13 cellular contexts compared by ENCODE assay signal in genomic region chrX:119688856-119689455, GRCh38. TPM values are rescaled to one million over a fixed set of nuclear protein-coding genes. Genes with fewer than 3 reads are reported as not detected.
DNase-seq lines count a peak whose midpoint lies in the region; ATAC-seq, FAIRE-seq and TF ChIP-seq lines count a peak whose summit lies in the region.
"Had no signal": no experiment of that assay in that cellular context is flagged by ENCODE, and none has a peak within 500 bp of the region (broad histone marks: within the 10 kb centered on the region; RNA-seq: fewer than 3 reads in every experiment).

No MANE protein-coding gene starts in this region.

- H3K4me1 Mint-ChIP-seq in activated CD4-positive, alpha-beta memory T cell treated with anti-CD3 and anti-CD28 coated beads, Interleukin-2, amount 10 ng/mL, durations not matched to agents 7 days and 5 days = peaks cover 53% of the 10 kb centered on the region
- peaks cover 28 to 39% of the 10 kb centered on the region in 2 donors for H3K4me1 Mint-ChIP-seq in effector memory CD8-positive, alpha-beta T cell (ENCODE audit: low read depth in 2 of 2)

- H3K9ac ChIP-seq in BLaER1 treated with 17β-estradiol and CSF1 and Interleukin-3, amounts not matched to agents 10 nM and 100 nM = peak overlapping the region in 5 of 11 experiments; percentile 1 to 44 (median 26); a peak in 4 of 22 replicates
- H3K9ac ChIP-seq: neural progenitor cell had no signal

- peak overlapping the region; percentile 30 to 94 (median 84); a peak in 20 of 22 replicates for H3K4me2 ChIP-seq in BLaER1 treated with 17β-estradiol and CSF1 and Interleukin-3, amounts not matched to agents 10 nM and 100 nM
- H3K4me2 ChIP-seq: neural progenitor cell had no signal

- peaks cover 60 to 81% (median 74%) of the 10 kb centered on the region in 10 experiments for H3K4me1 ChIP-seq in BLaER1 treated with 17β-estradiol and CSF1 and Interleukin-3, amounts not matched to agents 10 nM and 100 nM
- peaks cover 14% of the 10 kb centered on the region for H3K4me1 ChIP-seq in upper lobe of right lung

- H3K9me3 Mint-ChIP-seq in activated CD4-positive, alpha-beta memory T cell treated with anti-CD3 and anti-CD28 coated beads, Interleukin-2, amount 10 ng/mL, durations not matched to agents 7 days and 5 days = no peaks in the 10 kb centered on the region
- H3K9me3 Mint-ChIP-seq in effector memory CD8-positive, alpha-beta T cell = no peaks in the 10 kb centered on the region

- POLR2A ChIA-PET in activated CD4-positive, alpha-beta memory T cell treated with anti-CD3 and anti-CD28 coated beads, Interleukin-2, amount 10 ng/mL, durations not matched to agents 7 days and 5 days (lab: Charles Lee) = interaction anchor here (0.8 to 13.5 kb wide), 11 partner anchors 13 to 182 kb away, joined by 3 to 337 read pairs (median 17); partner anchors contain the start of genes NDUFA1, NKRF, RNF113A and RPL39

- peak overlapping the region; percentile 98 for H3K4me3 Mint-ChIP-seq in activated CD4-positive, alpha-beta memory T cell treated with anti-CD3 and anti-CD28 coated beads, Interleukin-2, amount 10 ng/mL, durations not matched to agents 7 days and 5 days
- H3K4me3 Mint-ChIP-seq in effector memory CD8-positive, alpha-beta T cell = peak overlapping the region; percentile 94 to 96
- H3K4me3 Mint-ChIP-seq: neural progenitor cell had no signal

- peaks cover 0 to 11% (median 0%) of the 10 kb centered on the region in 11 experiments; a peak in 3 of 22 replicates for H4K20me1 ChIP-seq in BLaER1 treated with 17β-estradiol and CSF1 and Interleukin-3, amounts not matched to agents 10 nM and 100 nM

- no peak for TF ChIP-seq CTCF in upper lobe of right lung (IDR thresholded peaks at IDR 0.05)

- H3K27me3 ChIP-seq in BLaER1 treated with 17β-estradiol and CSF1 and Interleukin-3, amounts not matched to agents 10 nM and 100 nM = no peaks in the 10 kb centered on the region
- H3K27me3 ChIP-seq in upper lobe of right lung = no peaks in the 10 kb centered on the region

- H3K4me3 ChIP-seq in BLaER1 treated with 17β-estradiol and CSF1 and Interleukin-3, amounts not matched to agents 10 nM and 100 nM = no peak overlapping the region
- no peak overlapping the region for H3K4me3 ChIP-seq in upper lobe of right lung
- H3K4me3 ChIP-seq: neural progenitor cell, skin epidermis had no signal

- peaks cover 0 to 6% (median 0%) of the 10 kb centered on the region in 11 experiments; a peak in 3 of 22 replicates for H3K9me3 ChIP-seq in BLaER1 treated with 17β-estradiol and CSF1 and Interleukin-3, amounts not matched to agents 10 nM and 100 nM (replicated peaks in 1 of 11)
- no peaks in the 10 kb centered on the region for H3K9me3 ChIP-seq in upper lobe of right lung

- no peaks in the 10 kb centered on the region for H3K36me3 ChIP-seq in BLaER1 treated with 17β-estradiol and CSF1 and Interleukin-3, amounts not matched to agents 10 nM and 100 nM
- no peaks in the 10 kb centered on the region for H3K36me3 ChIP-seq in upper lobe of right lung
- H3K36me3 ChIP-seq: neural progenitor cell had no signal

- intact Hi-C loops in upper lobe of right lung (cut with DNase I) = no loop called here

- H3K27ac Mint-ChIP-seq in activated CD4-positive, alpha-beta memory T cell treated with anti-CD3 and anti-CD28 coated beads, Interleukin-2, amount 10 ng/mL, durations not matched to agents 7 days and 5 days = peak overlapping the region; percentile 100
- peak overlapping the region; percentile 94 to 98 for H3K27ac Mint-ChIP-seq in effector memory CD8-positive, alpha-beta T cell
- H3K27ac Mint-ChIP-seq: neural progenitor cell had no signal

- FAIRE-seq in GM19239 (lab: Jason Lieb, UNC) = peak; percentile 88

- no peaks in the 10 kb centered on the region for H3K27me3 Mint-ChIP-seq in activated CD4-positive, alpha-beta memory T cell treated with anti-CD3 and anti-CD28 coated beads, Interleukin-2, amount 10 ng/mL, durations not matched to agents 7 days and 5 days
- no peaks in the 10 kb centered on the region for H3K27me3 Mint-ChIP-seq in effector memory CD8-positive, alpha-beta T cell

- H3K27ac ChIP-seq in BLaER1 treated with 17β-estradiol and CSF1 and Interleukin-3, amounts not matched to agents 10 nM and 100 nM = peak overlapping the region in 8 of 11 experiments; percentile 31 to 92 (median 76); a peak in 16 of 22 replicates
- H3K27ac ChIP-seq in upper lobe of right lung = no peak overlapping the region
- H3K27ac ChIP-seq: neural progenitor cell, VCaP had no signal

- CTCF ChIA-PET in activated CD4-positive, alpha-beta memory T cell treated with anti-CD3 and anti-CD28 coated beads, Interleukin-2, amount 10 ng/mL, durations not matched to agents 7 days and 5 days (lab: Charles Lee) = interaction anchor here (0.8 to 1.9 kb wide), 4 partner anchors 10 to 40 kb away, joined by 3 to 8 read pairs (median 4); no protein-coding TSS in a partner anchor

- ATAC-seq in effector memory CD8-positive, alpha-beta T cell (replicated peaks) = peak; percentile 23
- no peak for ATAC-seq in upper lobe of right lung
- ATAC-seq in GM19395 (IDR thresholded peaks at IDR 0.05; ENCODE audit: unreplicated experiment) = no peak
- ATAC-seq: left cardiac atrium, Right ventricle myocardium inferior had no signal

- peaks cover 53% of the 10 kb centered on the region for H3K36me3 Mint-ChIP-seq in activated CD4-positive, alpha-beta memory T cell treated with anti-CD3 and anti-CD28 coated beads, Interleukin-2, amount 10 ng/mL, durations not matched to agents 7 days and 5 days (ENCODE audit: low read depth)
- peaks cover 29% of the 10 kb centered on the region for H3K36me3 Mint-ChIP-seq in effector memory CD8-positive, alpha-beta T cell (ENCODE audit: insufficient read depth)
- H3K36me3 Mint-ChIP-seq: neural progenitor cell had no signal

- DNase-seq in GM19239 (ENCODE audit: insufficient read length, low spot score) = no peak
- DNase-seq in activated CD4-positive, alpha-beta memory T cell treated with anti-CD3 and anti-CD28 coated beads, Interleukin-2, amount 10 ng/mL, durations not matched to agents 7 days and 5 days = no peak
- DNase-seq in effector memory CD8-positive, alpha-beta T cell = no peak
- no peak for DNase-seq in upper lobe of right lung
- DNase-seq in foreskin melanocyte = no peak
- no peak for DNase-seq in NCI-H2171 treated with DMSO at 0.1 percent for 48 hours (lab: John Stamatoyannopoulos, UW)
- DNase-seq: left cardiac atrium had no signal

RNA-seq across cellular contexts. Expression of gene SEPTIN6, which starts 4.0 kb away (rescaled TPM):
- total RNA-seq in activated CD4-positive, alpha-beta memory T cell treated with anti-CD3 and anti-CD28 coated beads, Interleukin-2, amount 10 ng/mL, durations not matched to agents 7 days and 5 days = 100 to 1,000 TPM; 214 to 219 TPM
- total RNA-seq in upper lobe of right lung = 20.9 TPM
